In genomic region chr1:89552481-89553194, GRCh38 we compare ENCODE assay signal across 8 cellular contexts. TPM values are rescaled to one million over a fixed set of nuclear protein-coding genes. Genes with fewer than 3 reads are reported as not detected.
DNase-seq lines count a peak whose midpoint lies in the region; ATAC-seq, FAIRE-seq and TF ChIP-seq lines count a peak whose summit lies in the region.

No MANE protein-coding gene starts in this region.

- no peak overlapping the region for H3K4me2 ChIP-seq in astrocyte (ENCODE audit: low read length)

- H3K27ac Mint-ChIP-seq in activated CD8-positive, alpha-beta memory T cell treated with anti-CD3 and anti-CD28 coated beads, Interleukin-2, amount 10 ng/mL, durations not matched to agents 7 days and 5 days = peak overlapping the region; percentile 42
- peak overlapping the region; percentile 2 for H3K27ac Mint-ChIP-seq in astrocyte (ENCODE audit: unreplicated experiment)

- TF ChIP-seq CTCF in astrocyte (IDR thresholded peaks at IDR 0.05; ENCODE audit: insufficient read depth, low read depth, low read length) = no peak

- H3K79me2 ChIP-seq in astrocyte (ENCODE audit: insufficient read depth, low read length) = no peaks in the 10 kb centered on the region

- no peaks in the 10 kb centered on the region for H3K9me3 ChIP-seq in astrocyte (ENCODE audit: insufficient read depth, low read depth, low read length)
- no peaks in the 10 kb centered on the region for H3K9me3 ChIP-seq in mucosa of rectum (ENCODE audit: control insufficient read depth in 2 of 2, low read length in 2 of 2)

- no peak overlapping the region for H3K4me3 ChIP-seq in astrocyte (ENCODE audit: insufficient read depth, low read depth, low read length)
- H3K4me3 ChIP-seq in mucosa of rectum (ENCODE audit: low read length in 2 of 2) = peak overlapping the region; percentile 34 to 44

- no peak for DNase-seq in activated CD8-positive, alpha-beta memory T cell treated with anti-CD3 and anti-CD28 coated beads, Interleukin-2, amount 10 ng/mL, durations not matched to agents 7 days and 5 days
- DNase-seq in activated CD8-positive, alpha-beta memory T cell treated with anti-CD3 and anti-CD28 coated beads, Interleukin-2, amount 50 U/mL, for 4 hours = no peak
- DNase-seq in NCI-H2029 (lab: John Stamatoyannopoulos, UW) (peak; percentile 90), astrocyte (ENCODE audit: low read depth) (no peak), midbrain (lab: John Stamatoyannopoulos, UW) (no peak)
- DNase-seq in effector CD4-positive, alpha-beta T cell = no peak

- CTCF ChIA-PET in activated CD8-positive, alpha-beta memory T cell treated with anti-CD3 and anti-CD28 coated beads, Interleukin-2, amount 10 ng/mL, durations not matched to agents 7 days and 5 days (lab: Charles Lee) = interaction anchor here (1.1 kb wide), 1 partner anchor 21 kb away, joined by 3 read pairs; no protein-coding TSS in a partner anchor

- H3K4me3 Mint-ChIP-seq in activated CD8-positive, alpha-beta memory T cell treated with anti-CD3 and anti-CD28 coated beads, Interleukin-2, amount 10 ng/mL, durations not matched to agents 7 days and 5 days = peak overlapping the region; percentile 26
- H3K4me3 Mint-ChIP-seq in astrocyte (ENCODE audit: unreplicated experiment) = no peak overlapping the region

- H3K27me3 Mint-ChIP-seq in activated CD8-positive, alpha-beta memory T cell treated with anti-CD3 and anti-CD28 coated beads, Interleukin-2, amount 10 ng/mL, durations not matched to agents 7 days and 5 days = no peaks in the 10 kb centered on the region
- no peaks in the 10 kb centered on the region for H3K27me3 Mint-ChIP-seq in astrocyte (ENCODE audit: low read depth, unreplicated experiment)

- H3K9ac ChIP-seq in astrocyte (ENCODE audit: low read length) (no peak overlapping the region), mucosa of rectum (ENCODE audit: low read depth in 1 of 2, low read length in 2 of 2) (peak overlapping the region; percentile 15 to 20)

- H3K36me3 ChIP-seq in astrocyte (ENCODE audit: insufficient read depth, low read length) (no peaks in the 10 kb centered on the region), mucosa of rectum (ENCODE audit: control insufficient read depth in 2 of 2, insufficient read depth in 2 of 2, low read length in 2 of 2) (no peaks in the 10 kb centered on the region)

- H3K27me3 ChIP-seq in astrocyte (ENCODE audit: insufficient read depth, low read length) = no peaks in the 10 kb centered on the region
- no peaks in the 10 kb centered on the region for H3K27me3 ChIP-seq in mucosa of rectum (ENCODE audit: control insufficient read depth in 2 of 2, insufficient read depth in 2 of 2, low read length in 2 of 2)

- H2AFZ ChIP-seq in astrocyte (ENCODE audit: low read depth, low read length) = no peak overlapping the region

- no peaks in the 10 kb centered on the region for H3K9me3 Mint-ChIP-seq in activated CD8-positive, alpha-beta memory T cell treated with anti-CD3 and anti-CD28 coated beads, Interleukin-2, amount 10 ng/mL, durations not matched to agents 7 days and 5 days (ENCODE audit: low read depth)
- H3K9me3 Mint-ChIP-seq in astrocyte (ENCODE audit: unreplicated experiment) = no peaks in the 10 kb centered on the region

- H3K4me1 Mint-ChIP-seq in activated CD8-positive, alpha-beta memory T cell treated with anti-CD3 and anti-CD28 coated beads, Interleukin-2, amount 10 ng/mL, durations not matched to agents 7 days and 5 days = peaks cover 24% of the 10 kb centered on the region
- peaks cover 16% of the 10 kb centered on the region for H3K4me1 Mint-ChIP-seq in astrocyte (ENCODE audit: low read depth, unreplicated experiment)

- no peaks in the 10 kb centered on the region for H4K20me1 ChIP-seq in astrocyte (ENCODE audit: insufficient read depth, low read length)

- peaks cover 55% of the 10 kb centered on the region for H3K36me3 Mint-ChIP-seq in activated CD8-positive, alpha-beta memory T cell treated with anti-CD3 and anti-CD28 coated beads, Interleukin-2, amount 10 ng/mL, durations not matched to agents 7 days and 5 days
- no peaks in the 10 kb centered on the region for H3K36me3 Mint-ChIP-seq in astrocyte (ENCODE audit: low read depth, unreplicated experiment)

- H3K27ac ChIP-seq in astrocyte (ENCODE audit: low read depth, low read length) = no peak overlapping the region
- H3K27ac ChIP-seq in mucosa of rectum (ENCODE audit: low read depth in 2 of 2, low read length in 2 of 2) = peak overlapping the region; percentile 56 to 63

- FAIRE-seq in astrocyte (lab: Jason Lieb, UNC) = no peak

- ATAC-seq in activated CD8-positive, alpha-beta memory T cell treated with anti-CD3 and anti-CD28 coated beads, Interleukin-2, amount 10 ng/mL, durations not matched to agents 7 days and 5 days = peak; percentile 68
- ATAC-seq in HG02763 (IDR thresholded peaks at IDR 0.05; ENCODE audit: unreplicated experiment) = peak; percentile 73

- H3K4me1 ChIP-seq in astrocyte (ENCODE audit: insufficient read depth, low read length) = peaks cover 3% of the 10 kb centered on the region
- peaks cover 0 to 3% of the 10 kb centered on the region in 2 donors for H3K4me1 ChIP-seq in mucosa of rectum (ENCODE audit: control insufficient read depth in 2 of 2, insufficient read depth in 2 of 2, low read length in 2 of 2)

RNA-seq across cellular contexts. Expression of gene LRRC8B, which starts 28.0 kb away (rescaled TPM):
- total RNA-seq in activated CD8-positive, alpha-beta memory T cell treated with anti-CD3 and anti-CD28 coated beads, Interleukin-2, amount 10 ng/mL, durations not matched to agents 7 days and 5 days = 10 to 100 TPM; 15.7 to 16.5 TPM
- total RNA-seq in astrocyte = 6.3 and 6.4 TPM in 2 replicates
